7 cellular contexts compared by ENCODE assay signal in the genomic region with DNA sequence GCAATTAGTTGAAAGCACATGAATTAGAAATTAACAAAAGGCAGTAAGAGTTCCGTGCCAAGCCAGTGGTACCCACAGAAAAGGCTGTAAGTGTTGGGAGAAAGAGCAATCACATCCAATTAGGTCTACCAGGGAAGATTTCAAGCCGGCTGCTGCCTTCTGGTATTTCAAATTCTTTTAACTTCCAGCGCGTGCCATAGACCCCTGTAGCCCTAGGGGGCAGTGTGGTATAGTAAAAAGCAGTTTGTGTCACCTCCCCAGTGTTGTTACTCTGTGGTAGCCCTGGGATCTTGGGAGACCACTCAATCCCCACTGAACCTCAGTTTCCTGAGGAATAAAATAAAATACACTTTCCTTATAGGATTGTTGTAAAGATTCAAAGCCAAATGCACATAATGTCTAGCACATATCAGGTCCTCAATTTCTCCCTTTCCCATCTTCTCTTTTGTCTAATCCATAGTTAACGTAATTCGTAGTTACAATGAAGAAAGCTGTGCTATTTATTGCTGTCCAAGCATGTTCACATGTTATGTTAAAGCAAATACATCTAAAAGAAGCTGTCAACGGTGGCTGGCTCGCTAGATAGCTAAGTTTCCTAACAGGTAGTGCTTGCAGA.
DNase-seq lines count a peak whose midpoint lies in the region; ATAC-seq and TF ChIP-seq lines count a peak whose summit lies in the region.

No MANE protein-coding gene starts in this region.

- peak; percentile 71 for ATAC-seq in HG03520 (IDR thresholded peaks at IDR 0.05; ENCODE audit: unreplicated experiment)
- ATAC-seq in sciatic nerve: peak; percentile 45
- ATAC-seq in GM21423 (IDR thresholded peaks at IDR 0.05; ENCODE audit: unreplicated experiment): no peak

- H3K4me3 ChIP-seq in OCI-LY7 (ENCODE audit: low read depth, low read length, poor library complexity, severe bottlenecking): no peak overlapping the region
- no peak overlapping the region for H3K4me3 ChIP-seq in fibroblast of lung (replicated peaks in 1 of 4; ENCODE audit: control extremely low read depth in 1 of 4, insufficient read depth in 1 of 4, low read depth in 3 of 4, low read length in 4 of 4)

- POLR2A ChIA-PET in OCI-LY7 (lab: Charles Lee): no interaction called here

- no peak overlapping the region for H3K9ac ChIP-seq in fibroblast of lung (ENCODE audit: insufficient read depth, low read length)

- no peaks in the 10 kb centered on the region for H3K4me1 ChIP-seq in OCI-LY7 (ENCODE audit: insufficient read depth, low read length, poor library complexity, severe bottlenecking)
- H3K4me1 ChIP-seq in fibroblast of lung (ENCODE audit: control insufficient read depth, extremely low read depth, insufficient read depth, low read length): no peaks in the 10 kb centered on the region

- no peak overlapping the region for H3K4me2 ChIP-seq in OCI-LY7 (ENCODE audit: low read length)
- no peak overlapping the region for H3K4me2 ChIP-seq in fibroblast of lung (ENCODE audit: extremely low read depth, insufficient read depth, low read length)

- H3K79me2 ChIP-seq in OCI-LY7 (ENCODE audit: insufficient read depth, low read depth, low read length) (no peaks in the 10 kb centered on the region), fibroblast of lung (ENCODE audit: control insufficient read depth, insufficient read depth, low read length) (no peaks in the 10 kb centered on the region)

- H2AFZ ChIP-seq in OCI-LY7 (ENCODE audit: low read length) (no peak overlapping the region), fibroblast of lung (ENCODE audit: low read length) (no peak overlapping the region)

- H3K27me3 ChIP-seq in fibroblast of lung (ENCODE audit: control insufficient read depth, insufficient read depth, low read length): no peaks in the 10 kb centered on the region

- H3K27ac ChIP-seq in OCI-LY7 (ENCODE audit: low read depth, low read length, poor library complexity, severe bottlenecking): no peak overlapping the region
- H3K27ac ChIP-seq in fibroblast of lung (ENCODE audit: insufficient read depth, low read length): no peak overlapping the region

- no peaks in the 10 kb centered on the region for H3K9me2 ChIP-seq in OCI-LY7 (ENCODE audit: insufficient read depth, low read length)

- H4K20me1 ChIP-seq in OCI-LY7 (ENCODE audit: insufficient read depth, low read length): no peaks in the 10 kb centered on the region
- H4K20me1 ChIP-seq in fibroblast of lung (ENCODE audit: control insufficient read depth, extremely low read depth, insufficient read depth, low read length): no peaks in the 10 kb centered on the region

- H3K9me3 ChIP-seq in OCI-LY7 (ENCODE audit: low read length): no peaks in the 10 kb centered on the region
- no peaks in the 10 kb centered on the region for H3K9me3 ChIP-seq in fibroblast of lung (ENCODE audit: control insufficient read depth, insufficient read depth, low read depth, low read length)

- intact Hi-C loops in OCI-LY7 (cut with micrococcal nuclease; ENCODE audit: unreplicated experiment) (loop anchor here (5.0 kb wide), 1 partner anchor 785 kb away; no protein-coding TSS in a partner anchor), sciatic nerve (cut with DNase I) (no loop called here)

- no peaks in the 10 kb centered on the region for H3K36me3 ChIP-seq in OCI-LY7 (ENCODE audit: insufficient read depth, low read length)
- no peaks in the 10 kb centered on the region for H3K36me3 ChIP-seq in fibroblast of lung (ENCODE audit: control insufficient read depth, insufficient read depth, low read length)

- DNase-seq in EL (peak; percentile 22), GM19238 (ENCODE audit: insufficient read length, low spot score) (peak; percentile 2), OCI-LY7 (ENCODE audit: low spot score) (peak; percentile 37), fibroblast of lung (ENCODE audit: low read depth in 2 of 2) (peak; percentile 2 to 25), sciatic nerve (ENCODE audit: low spot score) (no peak)

- TF ChIP-seq CTCF in OCI-LY7 (conservative IDR thresholded peaks at IDR 0.05; ENCODE audit: low read length) (peak; percentile 82), fibroblast of lung (conservative IDR thresholded peaks at IDR 0.05 in 1 of 2, IDR thresholded peaks at IDR 0.05 in 1 of 2; ENCODE audit: low read depth in 1 of 2, low read length in 2 of 2) (peak; percentile 39 to 57)

- CTCF ChIA-PET in OCI-LY7 (lab: Charles Lee; ENCODE audit: unreplicated experiment): no interaction called here

- BruUV-seq in OCI-LY7 (replicated peaks; lab: Mats Ljungman, UMichigan): no TSS peak
